ENCODE assay signal across 8 cellular contexts in genomic region chr22:42074153-42074750, GRCh38. TPM values are rescaled to one million over a fixed set of nuclear protein-coding genes. Genes with fewer than 3 reads are reported as not detected.
DNase-seq lines count a peak whose midpoint lies in the region; ATAC-seq and TF ChIP-seq lines count a peak whose summit lies in the region.

A gene with protein sequence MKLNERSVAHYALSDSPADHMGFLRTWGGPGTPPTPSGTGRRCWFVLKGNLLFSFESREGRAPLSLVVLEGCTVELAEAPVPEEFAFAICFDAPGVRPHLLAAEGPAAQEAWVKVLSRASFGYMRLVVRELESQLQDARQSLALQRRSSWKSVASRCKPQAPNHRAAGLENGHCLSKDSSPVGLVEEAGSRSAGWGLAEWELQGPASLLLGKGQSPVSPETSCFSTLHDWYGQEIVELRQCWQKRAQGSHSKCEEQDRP (plus strand): TSS chr22:42074248. CDS start chr22:42077294, 3,046 bp downstream.

- H3K4me3 Mint-ChIP-seq in naive thymus-derived CD4-positive, alpha-beta T cell: peak within 1 kb of the TSS; percentile 66 to 86 (median 70)

- ATAC-seq in naive thymus-derived CD4-positive, alpha-beta T cell: no peak
- ATAC-seq in GM21717 (IDR thresholded peaks at IDR 0.05; ENCODE audit: unreplicated experiment) (no peak), GM21526 (IDR thresholded peaks at IDR 0.05; ENCODE audit: low FRiP score, unreplicated experiment) (no peak)

- POLR2A ChIA-PET in naive thymus-derived CD4-positive, alpha-beta T cell (lab: Charles Lee): interaction anchor here (1.4 to 3.9 kb wide), 3 partner anchors 8 to 370 kb away, joined by 4 to 21 read pairs (median 5); partner anchors contain the start of gene NDUFA6

- no peaks in the 10 kb centered on the region for H3K9me3 Mint-ChIP-seq in naive thymus-derived CD4-positive, alpha-beta T cell

- H3K36me3 ChIP-seq in naive thymus-derived CD4-positive, alpha-beta T cell (ENCODE audit: control insufficient read depth in 2 of 3, insufficient read depth in 3 of 3, low read length in 3 of 3): peaks cover 0 to under 1% (median 0%) of the 10 kb centered on the region in 3 experiments
- H3K36me3 ChIP-seq in transverse colon: no peaks in the 10 kb centered on the region

- TF ChIP-seq EP300 in transverse colon (IDR thresholded peaks at IDR 0.05; ENCODE audit: low read depth): no peak

- no peaks in the 10 kb centered on the region for H3K27me3 ChIP-seq in naive thymus-derived CD4-positive, alpha-beta T cell (ENCODE audit: control insufficient read depth in 2 of 2, insufficient read depth in 2 of 2, low read length in 2 of 2)
- no peaks in the 10 kb centered on the region for H3K27me3 ChIP-seq in transverse colon

- H3K4me1 Mint-ChIP-seq in naive thymus-derived CD4-positive, alpha-beta T cell: peaks cover 27 to 62% (median 47%) of the 10 kb centered on the region in 7 donors

- H3K9me3 ChIP-seq in naive thymus-derived CD4-positive, alpha-beta T cell (ENCODE audit: control insufficient read depth in 2 of 3, low read length in 3 of 3): no peaks in the 10 kb centered on the region
- no peaks in the 10 kb centered on the region for H3K9me3 ChIP-seq in transverse colon

- intact Hi-C loops in naive thymus-derived CD4-positive, alpha-beta T cell (cut with micrococcal nuclease): loop anchor here (1.0 to 10.0 kb wide), 6 partner anchors 76 to 979 kb away; partner anchors contain the start of genes EP300 (in 1 of the 2), RANGAP1 (in 1 of the 2), SEPTIN3 (in 1 of the 2) and SNU13 (in 1 of the 2)
- intact Hi-C loops in transverse colon (cut with DNase I; ENCODE audit: low total_unique reads): no loop called here

- H3K4me1 ChIP-seq in naive thymus-derived CD4-positive, alpha-beta T cell (ENCODE audit: control insufficient read depth in 2 of 2, insufficient read depth in 2 of 2, low read length in 2 of 2): peaks cover 27 to 29% of the 10 kb centered on the region in 2 donors
- peaks cover 33 to 54% (median 46%) of the 10 kb centered on the region in 4 donors for H3K4me1 ChIP-seq in transverse colon

- TF ChIP-seq POLR2A in GM19193 (IDR thresholded peaks at IDR 0.05; ENCODE audit: extremely low read depth, insufficient read depth, insufficient read length) (peak; percentile 35), transverse colon (IDR thresholded peaks at IDR 0.05) (peak; percentile 55)

- WGBS in transverse colon (ENCODE audit: low coverage in 1 of 2), 2 donors: 2% methylated on average over 23 of the region's 53 CpGs; no CpG with 5 or more reads in 1 of the 2 donors

- H3K4me3 ChIP-seq in epithelial cell of esophagus (ENCODE audit: low read length) (peak within 1 kb of the TSS; percentile 65), transverse colon (peak within 1 kb of the TSS; percentile 63 to 81 (median 70))
- H3K4me3 ChIP-seq in naive thymus-derived CD4-positive, alpha-beta T cell (ENCODE audit: low read length): peak within 1 kb of the TSS; percentile 49

- in situ Hi-C loops in transverse colon (cut with MboI; ENCODE audit: low pct_ligation_motif_present in 1 of 4, low pct_unique_long_range_greater_than_20kb in 1 of 4, low sequenced_read_pairs in 3 of 4): no loop called here

- no peaks in the 10 kb centered on the region for H3K27me3 Mint-ChIP-seq in naive thymus-derived CD4-positive, alpha-beta T cell

- peak; percentile 83 for DNase-seq in activated CD8-positive, alpha-beta memory T cell treated with anti-CD3 and anti-CD28 coated beads for 24 hours
- peak; percentile 29 for DNase-seq in epithelial cell of esophagus (ENCODE audit: low read depth)
- DNase-seq in naive thymus-derived CD4-positive, alpha-beta T cell: peak in 8 of 9 donors; percentile 36 to 66 (median 48)
- peak; percentile 63 for DNase-seq in transverse colon
- no peak for DNase-seq in inferior parietal cortex (ENCODE audit: extremely low spot score)

- peak; percentile 29 for TF ChIP-seq CTCF in epithelial cell of esophagus (IDR thresholded peaks at IDR 0.05; ENCODE audit: insufficient read depth, low read depth, low read length, missing control alignments)
- TF ChIP-seq CTCF in transverse colon (IDR thresholded peaks at IDR 0.05): peak; percentile 40 to 76 (median 55)

- H3K27ac ChIP-seq in naive thymus-derived CD4-positive, alpha-beta T cell (ENCODE audit: low read depth, low read length): peak within 1 kb of the TSS; percentile 66
- peak within 1 kb of the TSS; percentile 90 to 94 (median 92) for H3K27ac ChIP-seq in transverse colon

- H3K27ac Mint-ChIP-seq in naive thymus-derived CD4-positive, alpha-beta T cell: peak within 1 kb of the TSS in 8 of 9 donors; percentile 65 to 86 (median 76)

- peaks cover 0 to 3% (median 0%) of the 10 kb centered on the region in 5 donors for H3K36me3 Mint-ChIP-seq in naive thymus-derived CD4-positive, alpha-beta T cell

- CTCF ChIA-PET in naive thymus-derived CD4-positive, alpha-beta T cell (lab: Charles Lee): no interaction called here

RNA-seq across cellular contexts. Expression of the gene that starts here (rescaled TPM):
- total RNA-seq in naive thymus-derived CD4-positive, alpha-beta T cell: 1 to 10 TPM in 3 of 5 experiments, under 1 TPM in 2; 0.82 to 3.9 (median 1.2) TPM
- 1 to 10 TPM; 1.2 to 1.5 TPM for polyA plus RNA-seq in naive thymus-derived CD4-positive, alpha-beta T cell
- total RNA-seq in transverse colon: 10 to 100 TPM in 3 of 4 donors, 1 to 10 TPM in 1; 6.4 to 17.6 (median 12.7) TPM
